Comparison of ENCODE assay signal across 9 cellular contexts in genomic region chr11:75576445-75577049, GRCh38. TPM values are rescaled to one million over a fixed set of nuclear protein-coding genes. Genes with fewer than 3 reads are reported as not detected.
DNase-seq lines count a peak whose midpoint lies in the region; ATAC-seq and TF ChIP-seq lines count a peak whose summit lies in the region.
"Had no signal": no experiment of that assay in that cellular context is flagged by ENCODE, and none has a peak within 500 bp of the region (broad histone marks: within the 10 kb centered on the region; RNA-seq: fewer than 3 reads in every experiment).

No MANE protein-coding gene starts in this region.

- TF ChIP-seq CTCF in DOHH2 (IDR thresholded peaks at IDR 0.05; ENCODE audit: low read depth, low read length, poor library complexity, severe bottlenecking), result no peak

- H3K9me3 Mint-ChIP-seq in activated CD8-positive, alpha-beta T cell treated with anti-CD3 and anti-CD28 coated beads, Interleukin-2, amount 10 ng/mL, durations not matched to agents 7 days and 5 days (ENCODE audit: insufficient read depth), result no peaks in the 10 kb centered on the region

- no peaks in the 10 kb centered on the region for H3K36me3 Mint-ChIP-seq in activated CD8-positive, alpha-beta T cell treated with anti-CD3 and anti-CD28 coated beads, Interleukin-2, amount 10 ng/mL, durations not matched to agents 7 days and 5 days (ENCODE audit: low read depth)

- H3K4me3 ChIP-seq in DOHH2 (ENCODE audit: low read length), result no peak overlapping the region

- peaks cover 9% of the 10 kb centered on the region for H3K4me1 ChIP-seq in DOHH2 (ENCODE audit: control insufficient read depth, low read length)
- H3K4me1 ChIP-seq: parathyroid adenoma had no signal

- H3K4me3 Mint-ChIP-seq in activated CD8-positive, alpha-beta T cell treated with anti-CD3 and anti-CD28 coated beads, Interleukin-2, amount 10 ng/mL, durations not matched to agents 7 days and 5 days, result no peak overlapping the region

- H3F3A ChIP-seq in DOHH2 (ENCODE audit: control insufficient read depth, insufficient read depth), result no peaks in the 10 kb centered on the region

- peak overlapping the region; percentile 35 for H3K4me2 ChIP-seq in DOHH2 (ENCODE audit: low read length)

- H3K27me3 ChIP-seq in DOHH2 (ENCODE audit: control insufficient read depth, low read length), result peaks cover 8% of the 10 kb centered on the region

- peaks cover 21% of the 10 kb centered on the region for H3K4me1 Mint-ChIP-seq in activated CD8-positive, alpha-beta T cell treated with anti-CD3 and anti-CD28 coated beads, Interleukin-2, amount 10 ng/mL, durations not matched to agents 7 days and 5 days (ENCODE audit: low read depth)

- ATAC-seq in HG03196 (IDR thresholded peaks at IDR 0.05; ENCODE audit: unreplicated experiment) (peak; percentile 43), left lobe of liver (peak; percentile 34)
- no peak for ATAC-seq in activated CD8-positive, alpha-beta T cell treated with anti-CD3 and anti-CD28 coated beads, Interleukin-2, amount 10 ng/mL, durations not matched to agents 7 days and 5 days

- no peak for DNase-seq in activated CD8-positive, alpha-beta T cell treated with anti-CD3 and anti-CD28 coated beads, Interleukin-2, amount 10 ng/mL, durations not matched to agents 7 days and 5 days
- no peak for DNase-seq in left lobe of liver (ENCODE audit: low spot score)
- no peak for DNase-seq in activated effector memory CD4-positive, alpha-beta T cell treated with anti-CD3 and anti-CD28 coated beads, Interleukin-2, amount 50 U/mL, for 16 hours
- no peak for DNase-seq in NK-92 treated with Interleukin-12 subunit alpha and Interleukin-12 subunit beta, amount 100 ng/mL, for 24 hours (lab: John Stamatoyannopoulos, UW)
- DNase-seq in NCI-H1105 (lab: John Stamatoyannopoulos, UW), result no peak
- no peak for DNase-seq in NCI-H2227 treated with DMSO at 0.1 percent for 48 hours (lab: John Stamatoyannopoulos, UW)

- CTCF ChIA-PET in activated CD8-positive, alpha-beta T cell treated with anti-CD3 and anti-CD28 coated beads, Interleukin-2, amount 10 ng/mL, durations not matched to agents 7 days and 5 days (lab: Charles Lee), result interaction anchor here (0.6 to 1.9 kb wide), 5 partner anchors 10 to 132 kb away, joined by 3 to 18 read pairs (median 3); no protein-coding TSS in a partner anchor

- H3K27ac Mint-ChIP-seq in activated CD8-positive, alpha-beta T cell treated with anti-CD3 and anti-CD28 coated beads, Interleukin-2, amount 10 ng/mL, durations not matched to agents 7 days and 5 days, result peak overlapping the region; percentile 17

- POLR2A ChIA-PET in activated CD8-positive, alpha-beta T cell treated with anti-CD3 and anti-CD28 coated beads, Interleukin-2, amount 10 ng/mL, durations not matched to agents 7 days and 5 days (lab: Charles Lee), result interaction anchor here (0.7 kb wide), 1 partner anchor 14 kb away, joined by 3 read pairs; the partner anchor contains the start of gene SERPINH1

- H3K79me2 ChIP-seq in DOHH2 (ENCODE audit: control insufficient read depth, low read length), result no peaks in the 10 kb centered on the region
- H3K79me2 ChIP-seq: parathyroid adenoma had no signal

- no peaks in the 10 kb centered on the region for H4K20me1 ChIP-seq in DOHH2 (ENCODE audit: control insufficient read depth, insufficient read depth, low read depth, low read length)

- H3K27ac ChIP-seq in DOHH2 (ENCODE audit: low read depth, low read length), result no peak overlapping the region
- H3K27ac ChIP-seq: parathyroid adenoma had no signal

- H3K9me2 ChIP-seq in DOHH2 (replicated peaks; ENCODE audit: control insufficient read depth, low read length), result no peaks in the 10 kb centered on the region

- no peaks in the 10 kb centered on the region for H3K9me3 ChIP-seq in DOHH2 (ENCODE audit: control insufficient read depth, insufficient read depth, low read length)

- no peaks in the 10 kb centered on the region for H3K27me3 Mint-ChIP-seq in activated CD8-positive, alpha-beta T cell treated with anti-CD3 and anti-CD28 coated beads, Interleukin-2, amount 10 ng/mL, durations not matched to agents 7 days and 5 days (ENCODE audit: low read depth)

- H3K36me3 ChIP-seq in DOHH2 (ENCODE audit: control insufficient read depth, low read length), result no peaks in the 10 kb centered on the region

RNA-seq across cellular contexts. Expression of gene SERPINH1, which starts 14.5 kb away (rescaled TPM):
- total RNA-seq in activated CD8-positive, alpha-beta T cell treated with anti-CD3 and anti-CD28 coated beads, Interleukin-2, amount 10 ng/mL, durations not matched to agents 7 days and 5 days, result 10 to 100 TPM in 1 of 2 experiments, 1 to 10 TPM in 1; 9.3 to 10.8 TPM
- total RNA-seq in left lobe of liver, result 21.6 TPM

RNA-seq across cellular contexts. Expression of gene GDPD5, which starts 50.8 kb away (rescaled TPM):
- 10 to 100 TPM; 23.1 to 26.6 TPM for total RNA-seq in activated CD8-positive, alpha-beta T cell treated with anti-CD3 and anti-CD28 coated beads, Interleukin-2, amount 10 ng/mL, durations not matched to agents 7 days and 5 days
- 9.1 TPM for total RNA-seq in left lobe of liver
